ENCODE assay signal across 26 cellular contexts in the genomic region with DNA sequence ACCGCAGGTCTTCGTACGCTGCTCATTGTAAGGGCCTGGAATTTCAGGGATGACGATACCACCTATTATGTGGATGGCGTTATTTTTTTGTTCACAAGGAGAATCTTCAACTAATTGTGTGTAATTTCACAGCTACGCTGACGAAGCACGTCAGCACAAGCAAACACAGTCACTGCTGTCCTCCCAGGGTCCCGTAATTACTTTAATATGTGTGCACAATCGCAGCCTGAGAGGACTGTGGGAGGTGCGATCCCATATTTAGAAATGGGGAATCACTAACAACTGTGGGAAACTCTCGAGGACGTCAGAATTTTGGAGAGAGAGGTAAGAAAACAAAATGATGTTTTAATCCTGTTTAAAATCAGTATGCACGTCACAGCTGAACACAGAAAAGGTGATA. TPM values are rescaled to one million over a fixed set of nuclear protein-coding genes. Genes with fewer than 3 reads are reported as not detected.
"Had no signal": no experiment of that assay in that cellular context is flagged by ENCODE, and none has a peak within 500 bp of the region (broad histone marks: within the 10 kb centered on the region; RNA-seq: fewer than 3 reads in every experiment).

No MANE protein-coding gene starts in this region.

- H3K27ac ChIP-seq: HL-60, KMS-11, RWPE1 had no signal

- H3K4me2 ChIP-seq: KMS-11, SK-N-SH had no signal

- H3K4me3 Mint-ChIP-seq: T-cell had no signal

- H3K9ac ChIP-seq: KMS-11, SK-N-SH had no signal

- H3K9me3 ChIP-seq: SK-N-SH had no signal

- H3K4me1 Mint-ChIP-seq: T-cell had no signal

- DNase-seq: Kasumi-1; MM.1S; NCI-H1092 treated with DMSO at 0.1 percent for 48 hours; NCI-H1436; NCI-H1694 treated with DMSO at 0.1 percent for 48 hours; NCI-H1930; NCI-H2081 treated with DMSO at 0.1 percent for 48 hours; NCI-H2171; NCI-H226; NCI-H446; NCI-H510A; NCI-H524 treated with DMSO at 0.1 percent for 48 hours; NCI-H69; NK-92 treated with Interleukin-12 subunit alpha and Interleukin-12 subunit beta, amount 100 ng/mL, for 24 hours; PC-3; SHP77; SK-N-SH; SW 1271; T-cell had no signal

- H3K36me3 Mint-ChIP-seq: T-cell had no signal

- ATAC-seq: Panc1, PC-3, T-cell had no signal

- H3K27ac Mint-ChIP-seq: T-cell had no signal

RNA-seq across cellular contexts. Expression of gene DACT2, which starts 40.2 kb away (rescaled TPM):
- total RNA-seq: M059J, OCI-LY7, PC-3, SK-MEL-5, T-cell had no signal
